Comparison of ENCODE assay signal across 19 cellular contexts in genomic region chr7:149330914-149331567, GRCh38.
DNase-seq lines count a peak whose midpoint lies in the region; ATAC-seq and TF ChIP-seq lines count a peak whose summit lies in the region.
"Had no signal": no experiment of that assay in that cellular context is flagged by ENCODE, and none has a peak within 500 bp of the region (broad histone marks: within the 10 kb centered on the region; RNA-seq: fewer than 3 reads in every experiment).

No MANE protein-coding gene starts in this region.

- no peaks in the 10 kb centered on the region for H3K36me3 Mint-ChIP-seq in immature natural killer cell
- H3K36me3 Mint-ChIP-seq: CD4-positive, CD25-positive, alpha-beta regulatory T cell had no signal

- H3K27me3 Mint-ChIP-seq in immature natural killer cell (ENCODE audit: low read depth in 3 of 3), result peaks cover 2 to 20% (median 4%) of the 10 kb centered on the region in 3 donors

- H3K9me3 ChIP-seq in Panc1 (ENCODE audit: control insufficient read depth, insufficient read depth, low read depth, low read length) (no peaks in the 10 kb centered on the region), hepatocyte (ENCODE audit: low read depth) (no peaks in the 10 kb centered on the region), adrenal gland (replicated peaks in 1 of 3) (no peaks in the 10 kb centered on the region)
- H3K9me3 ChIP-seq: prostate gland, upper lobe of left lung had no signal

- no peaks in the 10 kb centered on the region for H4K20me1 ChIP-seq in hepatocyte (ENCODE audit: insufficient read depth, poor library complexity, severe bottlenecking)

- peak overlapping the region in 1 of 6 donors; percentile 23 for H3K27ac Mint-ChIP-seq in immature natural killer cell
- H3K27ac Mint-ChIP-seq: nephron had no signal

- CTCF ChIA-PET in Panc1 (lab: Charles Lee), result no interaction called here

- no peaks in the 10 kb centered on the region for H3K36me3 ChIP-seq in Panc1 (ENCODE audit: control insufficient read depth, insufficient read depth, low read length)
- H3K36me3 ChIP-seq in hepatocyte (replicated peaks; ENCODE audit: insufficient read depth, low read depth), result no peaks in the 10 kb centered on the region
- no peaks in the 10 kb centered on the region for H3K36me3 ChIP-seq in adrenal gland (replicated peaks in 1 of 2)
- H3K36me3 ChIP-seq: prostate gland, spleen, upper lobe of left lung had no signal

- H3K27ac ChIP-seq in Panc1 (ENCODE audit: low read length), result no peak overlapping the region
- peak overlapping the region; percentile 1 for H3K27ac ChIP-seq in hepatocyte
- no peak overlapping the region for H3K27ac ChIP-seq in adrenal gland
- H3K27ac ChIP-seq: GM23248, prostate gland, upper lobe of left lung, VCaP had no signal

- H3K79me2 ChIP-seq in hepatocyte, result no peaks in the 10 kb centered on the region

- no peak overlapping the region for H3K4me3 Mint-ChIP-seq in immature natural killer cell
- H3K4me3 Mint-ChIP-seq: CD4-positive, CD25-positive, alpha-beta regulatory T cell; nephron had no signal

- H3K4me1 Mint-ChIP-seq in immature natural killer cell, result no peaks in the 10 kb centered on the region
- H3K4me1 Mint-ChIP-seq: CD4-positive, CD25-positive, alpha-beta regulatory T cell; nephron had no signal

- no TSS peak for BruUV-seq in Panc1 (replicated peaks; lab: Mats Ljungman, UMichigan)

- in situ Hi-C loops in Panc1 (cut with HindIII; ENCODE audit: low pct_unique_long_range_greater_than_20kb, low sequenced_read_pairs), result no loop called here

- peak; percentile 78 for ATAC-seq in Panc1
- ATAC-seq in HG03280 (IDR thresholded peaks at IDR 0.05; ENCODE audit: unreplicated experiment), result no peak

- H3K27me3 ChIP-seq in Panc1 (ENCODE audit: control insufficient read depth, insufficient read depth, low read length) (no peaks in the 10 kb centered on the region), hepatocyte (no peaks in the 10 kb centered on the region), adrenal gland (no peaks in the 10 kb centered on the region)
- H3K27me3 ChIP-seq: spleen, upper lobe of left lung had no signal

- no peaks in the 10 kb centered on the region for H3K4me1 ChIP-seq in Panc1 (ENCODE audit: control insufficient read depth, insufficient read depth, low read length)
- H3K4me1 ChIP-seq in hepatocyte (ENCODE audit: insufficient read depth), result no peaks in the 10 kb centered on the region
- H3K4me1 ChIP-seq in adrenal gland (replicated peaks in 1 of 2), result no peaks in the 10 kb centered on the region
- H3K4me1 ChIP-seq: prostate gland, spleen, upper lobe of left lung had no signal

- POLR2A ChIA-PET in Panc1 (lab: Charles Lee), result no interaction called here

- intact Hi-C loops in Panc1 (cut with micrococcal nuclease; ENCODE audit: unreplicated experiment), result no loop called here
- intact Hi-C loops in adrenal gland (cut with DNase I), result no loop called here

- WGBS in hepatocyte (ENCODE audit: low lambda C conversion rate, missing lambda C conversion rate), result 58% methylated on average over 2 of the region's 2 CpGs
- WGBS in adrenal gland, 4 donors, result 78 to 96% (median 85%) methylated on average over 2 of the region's 2 CpGs

- no peak overlapping the region for H2AFZ ChIP-seq in hepatocyte
- H2AFZ ChIP-seq: GM23248 had no signal

- H3K4me3 ChIP-seq in Panc1 (ENCODE audit: low read depth in 2 of 2, low read length in 2 of 2) (no peak overlapping the region), hepatocyte (no peak overlapping the region), adrenal gland (no peak overlapping the region)
- H3K4me3 ChIP-seq: GM23248, prostate gland, spleen, upper lobe of left lung had no signal

- TF ChIP-seq POLR2A in adrenal gland (IDR thresholded peaks at IDR 0.05), result no peak

- no peaks in the 10 kb centered on the region for H3K9me2 ChIP-seq in hepatocyte (replicated peaks; ENCODE audit: insufficient read depth)

- TF ChIP-seq CTCF in Panc1 (IDR thresholded peaks at IDR 0.05), result no peak
- no peak for TF ChIP-seq CTCF in hepatocyte (IDR thresholded peaks at IDR 0.05; ENCODE audit: poor library complexity)
- no peak for TF ChIP-seq CTCF in adrenal gland (IDR thresholded peaks at IDR 0.05)

- H3K9me3 Mint-ChIP-seq in immature natural killer cell, result peaks cover 0 to 8% (median 0%) of the 10 kb centered on the region in 6 donors

- DNase-seq in NCI-H748 (lab: John Stamatoyannopoulos, UW; ENCODE audit: unreplicated experiment), result peak; percentile 9
- no peak for DNase-seq in NCI-H748 treated with DMSO at 0.1 percent for 48 hours (lab: John Stamatoyannopoulos, UW)
- peak; percentile 12 for DNase-seq in EH (ENCODE audit: low read depth)
- no peak for DNase-seq in Panc1 (ENCODE audit: low read depth, low spot score)
- no peak for DNase-seq in hepatocyte (ENCODE audit: low spot score)
- no peak for DNase-seq in adrenal gland
- no peak for DNase-seq in immature natural killer cell
- DNase-seq: activated gamma-delta T cell treated with Interleukin-2 at 50 U/mL for 16 hours; CD4-positive, CD25-positive, alpha-beta regulatory T cell; dermis blood vessel endothelial cell; GM23248; NCI-H2029; spleen; stimulated activated naive CD4-positive, alpha-beta T cell treated with Interleukin-2 at 50 U/mL for 16 hours; upper lobe of left lung had no signal

- H3K4me2 ChIP-seq in hepatocyte, result no peak overlapping the region

Comparison
In these comparisons a context has a peak if more than half of its experiments do, and no peak if none do; other contexts are left out.
1. DNase-seq: peak in NCI-H748 (single experiment) and EH (single experiment); none in NCI-H748 treated with DMSO at 0.1 percent for 48 hours (single experiment), Panc1 (single experiment), hepatocyte (single experiment), adrenal gland (0 of 7) and immature natural killer cell (0 of 3).